Comparison of ENCODE assay signal across 1 cellular context in the genomic region with DNA sequence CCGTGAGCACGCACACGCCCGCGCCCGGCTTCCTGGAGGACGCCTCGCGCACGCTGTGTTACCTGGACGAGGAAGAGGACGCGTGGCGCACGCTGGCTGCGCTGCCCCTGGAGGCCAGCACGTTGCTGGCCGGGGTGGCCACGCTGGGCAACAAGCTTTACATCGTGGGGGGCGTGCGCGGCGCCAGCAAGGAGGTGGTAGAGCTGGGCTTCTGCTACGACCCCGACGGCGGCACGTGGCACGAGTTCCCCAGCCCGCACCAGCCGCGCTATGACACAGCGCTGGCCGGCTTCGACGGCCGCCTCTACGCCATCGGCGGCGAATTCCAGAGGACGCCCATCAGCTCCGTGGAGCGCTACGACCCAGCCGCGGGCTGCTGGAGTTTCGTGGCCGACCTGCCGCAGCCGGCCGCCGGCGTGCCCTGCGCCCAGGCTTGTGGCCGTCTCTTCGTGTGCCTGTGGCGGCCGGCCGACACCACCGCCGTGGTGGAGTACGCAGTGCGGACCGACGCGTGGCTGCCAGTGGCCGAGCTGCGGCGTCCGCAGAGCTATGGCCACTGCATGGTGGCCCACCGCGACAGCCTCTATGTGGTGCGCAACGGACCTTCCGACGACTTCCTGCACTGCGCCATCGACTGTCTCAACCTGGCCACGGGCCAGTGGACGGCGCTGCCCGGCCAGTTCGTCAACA.
TF ChIP-seq lines count a peak whose summit lies in the region.

No MANE protein-coding gene starts in this region.

TF ChIP-seq in WTC11, 78 proteins besides CTCF, POLR2A, EP300 and RAD21 (continued from another document):
- TF ChIP-seq, protein P1, sequence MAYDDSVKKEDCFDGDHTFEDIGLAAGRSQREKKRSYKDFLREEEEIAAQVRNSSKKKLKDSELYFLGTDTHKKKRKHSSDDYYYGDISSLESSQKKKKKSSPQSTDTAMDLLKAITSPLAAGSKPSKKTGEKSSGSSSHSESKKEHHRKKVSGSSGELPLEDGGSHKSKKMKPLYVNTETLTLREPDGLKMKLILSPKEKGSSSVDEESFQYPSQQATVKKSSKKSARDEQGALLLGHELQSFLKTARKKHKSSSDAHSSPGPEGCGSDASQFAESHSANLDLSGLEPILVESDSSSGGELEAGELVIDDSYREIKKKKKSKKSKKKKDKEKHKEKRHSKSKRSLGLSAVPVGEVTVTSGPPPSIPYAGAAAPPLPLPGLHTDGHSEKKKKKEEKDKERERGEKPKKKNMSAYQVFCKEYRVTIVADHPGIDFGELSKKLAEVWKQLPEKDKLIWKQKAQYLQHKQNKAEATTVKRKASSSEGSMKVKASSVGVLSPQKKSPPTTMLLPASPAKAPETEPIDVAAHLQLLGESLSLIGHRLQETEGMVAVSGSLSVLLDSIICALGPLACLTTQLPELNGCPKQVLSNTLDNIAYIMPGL (CRISPR knock-in tag; IDR thresholded peaks at IDR 0.05): peak; percentile 80; the same call in 1 of the 2 replicates
- TF ChIP-seq ZBTB21 (CRISPR knock-in tag; IDR thresholded peaks at IDR 0.05; ENCODE audit: borderline replicate concordance) (peak; percentile 37; the same call in 1 of the 2 replicates), FOXP1 (CRISPR knock-in tag; IDR thresholded peaks at IDR 0.05; ENCODE audit: borderline replicate concordance) (peak; percentile 81; the same call in 1 of the 2 replicates), TP53 (CRISPR knock-in tag; IDR thresholded peaks at IDR 0.05) (peak; percentile 15; the same call in 1 of the 2 replicates), NR3C1 (CRISPR knock-in tag; conservative IDR thresholded peaks at IDR 0.05; ENCODE audit: low read depth) (0 out of 2 replicates have a peak, but pooled peaks have one; percentile 52), SOX15 (CRISPR knock-in tag; IDR thresholded peaks at IDR 0.05) (no peak)
TF ChIP-seq in WTC11: peak in this region for 5.
